In genomic region chr4:100317032-100317864, GRCh38 we compare ENCODE assay signal across 17 cellular contexts.
A peak's percentile ranks its signal among the peaks of the same experiment; 100 is the strongest.
DNase-seq lines count a peak whose midpoint lies in the region; ATAC-seq and TF ChIP-seq lines count a peak whose summit lies in the region.
"Had no signal": no experiment of that assay in that cellular context is flagged by ENCODE, and none has a peak within 500 bp of the region (broad histone marks: within the 10 kb centered on the region; RNA-seq: fewer than 3 reads in every experiment).

No MANE protein-coding gene starts in this region.

- DNase-seq in MG63: no peak
- DNase-seq in chondrocyte (ENCODE audit: low spot score): no peak
- peak; percentile 50 for DNase-seq in iris pigment epithelial cell (ENCODE audit: low read depth)
- no peak for DNase-seq in thoracic aorta (ENCODE audit: low spot score)
- no peak for DNase-seq in pons (ENCODE audit: low spot score)
- DNase-seq in iPS-NIHi7 (ENCODE audit: extremely low spot score): no peak
- DNase-seq in glutamatergic neuron: no peak
- DNase-seq: BE2C, heart right ventricle, islet precursor cell, NCI-H2029, SHP77, T-helper 17 cell, WERI-Rb-1 had no signal

- peak overlapping the region; percentile 26 to 42 for H3K27ac ChIP-seq in thoracic aorta
- H3K27ac ChIP-seq: neural progenitor cell, right atrium auricular region, WERI-Rb-1 had no signal

- no peaks in the 10 kb centered on the region for H3K9me3 Mint-ChIP-seq in chondrocyte (ENCODE audit: low read depth)
- H3K9me3 Mint-ChIP-seq in glutamatergic neuron (ENCODE audit: unreplicated experiment): no peaks in the 10 kb centered on the region
- H3K9me3 Mint-ChIP-seq: neural progenitor cell had no signal

- H3K9me3 ChIP-seq in MG63: no peaks in the 10 kb centered on the region
- H3K9me3 ChIP-seq in thoracic aorta: no peaks in the 10 kb centered on the region
- H3K9me3 ChIP-seq: BE2C, right atrium auricular region had no signal

- H3K4me3 Mint-ChIP-seq in chondrocyte (ENCODE audit: unreplicated experiment): peak overlapping the region; percentile 21
- H3K4me3 Mint-ChIP-seq in glutamatergic neuron (ENCODE audit: unreplicated experiment): no peak overlapping the region
- H3K4me3 Mint-ChIP-seq: GM23338, neural progenitor cell, T-helper 17 cell had no signal

- H3K27ac Mint-ChIP-seq in chondrocyte (ENCODE audit: unreplicated experiment) (peak overlapping the region; percentile 57), glutamatergic neuron (ENCODE audit: unreplicated experiment) (no peak overlapping the region)
- H3K27ac Mint-ChIP-seq: GM23338, neural progenitor cell, T-helper 17 cell had no signal

- H3K4me1 ChIP-seq in thoracic aorta (ENCODE audit: control insufficient read depth in 1 of 2, low read depth in 2 of 2): peaks cover 10 to 23% of the 10 kb centered on the region in 2 donors
- H3K4me1 ChIP-seq: BE2C had no signal

- no peak for TF ChIP-seq CTCF in chondrocyte (IDR thresholded peaks at IDR 0.05)
- no peak for TF ChIP-seq CTCF in thoracic aorta (IDR thresholded peaks at IDR 0.05)
- TF ChIP-seq CTCF in glutamatergic neuron (IDR thresholded peaks at IDR 0.05; ENCODE audit: partially characterized antibody, unreplicated experiment): no peak

- no peak for ATAC-seq in thoracic aorta (ENCODE audit: insufficient number of reproducible peaks, low FRiP score, low read depth)
- ATAC-seq: GM23338, heart right ventricle, T-helper 17 cell had no signal

- H3K4me3 ChIP-seq in MG63: 0 out of 2 replicates have a peak overlapping the region, but pooled peaks have one; percentile 3
- peak overlapping the region; percentile 64 for H3K4me3 ChIP-seq in thoracic aorta
- H3K4me3 ChIP-seq: GM23338, heart right ventricle, neural progenitor cell had no signal

- H3K27me3 Mint-ChIP-seq in chondrocyte (ENCODE audit: low read depth) (no peaks in the 10 kb centered on the region), glutamatergic neuron (ENCODE audit: unreplicated experiment) (peaks cover 2% of the 10 kb centered on the region)

- peaks cover 19% of the 10 kb centered on the region for H3K4me1 Mint-ChIP-seq in chondrocyte (ENCODE audit: low read depth)
- H3K4me1 Mint-ChIP-seq in glutamatergic neuron (ENCODE audit: low read depth, unreplicated experiment): peaks cover 5% of the 10 kb centered on the region
- H3K4me1 Mint-ChIP-seq: T-helper 17 cell had no signal

- H3K27me3 ChIP-seq in MG63: no peaks in the 10 kb centered on the region
- no peaks in the 10 kb centered on the region for H3K27me3 ChIP-seq in thoracic aorta (replicated peaks; ENCODE audit: insufficient read depth)
- H3K27me3 ChIP-seq: BE2C, heart right ventricle, neural progenitor cell, right atrium auricular region had no signal

- H3K36me3 ChIP-seq in MG63: no peaks in the 10 kb centered on the region
- H3K36me3 ChIP-seq in thoracic aorta: no peaks in the 10 kb centered on the region
- H3K36me3 ChIP-seq: BE2C, heart right ventricle, neural progenitor cell, right atrium auricular region, WERI-Rb-1 had no signal

- H3K36me3 Mint-ChIP-seq in chondrocyte (ENCODE audit: low read depth): no peaks in the 10 kb centered on the region
- H3K36me3 Mint-ChIP-seq in glutamatergic neuron (ENCODE audit: unreplicated experiment): no peaks in the 10 kb centered on the region
- H3K36me3 Mint-ChIP-seq: neural progenitor cell had no signal
